Comparison of ENCODE assay signal across 9 cellular contexts in genomic region chr4:147550626-147551250, GRCh38.
DNase-seq lines count a peak whose midpoint lies in the region; ATAC-seq and TF ChIP-seq lines count a peak whose summit lies in the region.
"Had no signal": no experiment of that assay in that cellular context is flagged by ENCODE, and none has a peak within 500 bp of the region (broad histone marks: within the 10 kb centered on the region; RNA-seq: fewer than 3 reads in every experiment).

No MANE protein-coding gene starts in this region.

- peaks cover 10% of the 10 kb centered on the region for H3K9me3 Mint-ChIP-seq in CD4-positive, alpha-beta T cell

- H3K27ac ChIP-seq in CD4-positive, alpha-beta T cell (ENCODE audit: low read depth, low read length): no peak overlapping the region
- H3K27ac ChIP-seq: KMS-11 had no signal

- intact Hi-C loops in CD4-positive, alpha-beta T cell (cut with DNase I, micrococcal nuclease): no loop called here

- peaks cover 38% of the 10 kb centered on the region for H3K27me3 Mint-ChIP-seq in CD4-positive, alpha-beta T cell

- CTCF ChIA-PET in CD4-positive, alpha-beta T cell (lab: Charles Lee): no interaction called here

- H3K27me3 ChIP-seq in CD4-positive, alpha-beta T cell (ENCODE audit: control insufficient read depth, insufficient read depth, low read length): no peaks in the 10 kb centered on the region

- no peaks in the 10 kb centered on the region for H3K4me1 Mint-ChIP-seq in CD4-positive, alpha-beta T cell (ENCODE audit: low read depth)

- no peak overlapping the region for H3K4me3 Mint-ChIP-seq in CD4-positive, alpha-beta T cell

- POLR2A ChIA-PET in CD4-positive, alpha-beta T cell (lab: Charles Lee): interaction anchor here (1.5 kb wide), 1 partner anchor 66 kb away, joined by 3 read pairs; the partner anchor contains the start of gene TMEM184C

- peak; percentile 53 for ATAC-seq in GM21447 (IDR thresholded peaks at IDR 0.05; ENCODE audit: unreplicated experiment)
- ATAC-seq in CD4-positive, alpha-beta T cell (ENCODE audit: poor library complexity): no peak

- no peak overlapping the region for H3K27ac Mint-ChIP-seq in CD4-positive, alpha-beta T cell

- no peaks in the 10 kb centered on the region for H3K9me3 ChIP-seq in CD4-positive, alpha-beta T cell (ENCODE audit: control insufficient read depth, low read length)

- DNase-seq in GM10266 (ENCODE audit: extremely low spot score) (peak; percentile 58), M059J (ENCODE audit: low read depth) (peak; percentile 69), hepatic stellate cell (ENCODE audit: low spot score) (peak; percentile 34), amniotic stem cell (lab: John Stamatoyannopoulos, UW) (no peak), GOT3 (lab: John Stamatoyannopoulos, UW) (no peak), NCI-H446 (lab: John Stamatoyannopoulos, UW) (no peak)
- no peak for DNase-seq in CD4-positive, alpha-beta T cell

- no peaks in the 10 kb centered on the region for H3K36me3 Mint-ChIP-seq in CD4-positive, alpha-beta T cell (ENCODE audit: low read depth)

- no peak for TF ChIP-seq CTCF in GM10266 (IDR thresholded peaks at IDR 0.05; ENCODE audit: control insufficient read depth, insufficient read depth, low read depth, missing control alignments)
- no peak for TF ChIP-seq CTCF in CD4-positive, alpha-beta T cell (IDR thresholded peaks at IDR 0.05)

Comparison
In these comparisons a context has a peak if more than half of its experiments do, and no peak if none do; other contexts are left out.
1. DNase-seq: peak in GM10266 (single experiment), M059J (single experiment) and hepatic stellate cell (single experiment); none in amniotic stem cell (single experiment), GOT3 (single experiment), CD4-positive, alpha-beta T cell (0 of 10) and NCI-H446 (0 of 2).